Comparison of ENCODE assay signal across 1 cellular context in genomic region chr17:2924211-2924610, GRCh38.
TF ChIP-seq lines count a peak whose summit lies in the region.

No MANE protein-coding gene starts in this region.

TF ChIP-seq in HEK293, 187 proteins besides CTCF, POLR2A, EP300 and RAD21 (continued from another document):
- TF ChIP-seq PRDM10 (tag by site-specific recombination; IDR thresholded peaks at IDR 0.05) (peak; percentile 91), ZSCAN16 (tag by site-specific recombination; IDR thresholded peaks at IDR 0.05) (peak; percentile 57), ZNF398 (tag by site-specific recombination; IDR thresholded peaks at IDR 0.05) (peak; percentile 93), TRIM28 (IDR thresholded peaks at IDR 0.05; ENCODE audit: borderline replicate concordance, low read length) (no peak), ZNF341 (tag by site-specific recombination; IDR thresholded peaks at IDR 0.05; ENCODE audit: low read depth) (peak; percentile 90), BCL11A (tag by site-specific recombination; IDR thresholded peaks at IDR 0.05; ENCODE audit: low read depth) (0 out of 2 replicates have a peak, but pooled peaks have one; percentile 58)
